In genomic region chr5:71887680-71888079, GRCh38 we compare ENCODE assay signal across 1 cellular context.
TF ChIP-seq lines count a peak whose summit lies in the region.

No MANE protein-coding gene starts in this region.

TF ChIP-seq in HepG2, 621 proteins besides CTCF, POLR2A, EP300 and RAD21 (continued from another document):
- TF ChIP-seq HMGXB3 (CRISPR knock-in tag; IDR thresholded peaks at IDR 0.05; ENCODE audit: borderline replicate concordance) (0 out of 2 replicates have a peak, but pooled peaks have one; percentile 63), ZNF333 (CRISPR knock-in tag; IDR thresholded peaks at IDR 0.05; ENCODE audit: borderline replicate concordance) (no peak), CREM (IDR thresholded peaks at IDR 0.05) (0 out of 2 replicates have a peak, but pooled peaks have one; percentile 31), CREM (CRISPR knock-in tag; IDR thresholded peaks at IDR 0.05) (no peak), IRF2 (CRISPR knock-in tag; IDR thresholded peaks at IDR 0.05) (peak; percentile 91), UBTF (CRISPR knock-in tag; IDR thresholded peaks at IDR 0.05) (no peak), SRF (IDR thresholded peaks at IDR 0.05; ENCODE audit: low read depth, low read length) (peak; percentile 81; the same call in 1 of the 2 replicates), ZBED4 (CRISPR knock-in tag; IDR thresholded peaks at IDR 0.05; ENCODE audit: borderline replicate concordance) (no peak), GABPA (IDR thresholded peaks at IDR 0.05; ENCODE audit: low read depth, low read length) (no peak), GABPA (CRISPR knock-in tag; IDR thresholded peaks at IDR 0.05; ENCODE audit: low read depth) (peak; percentile 82), ZNF761 (CRISPR knock-in tag; conservative IDR thresholded peaks at IDR 0.05) (no peak)
